7 cellular contexts compared by ENCODE assay signal in the genomic region with DNA sequence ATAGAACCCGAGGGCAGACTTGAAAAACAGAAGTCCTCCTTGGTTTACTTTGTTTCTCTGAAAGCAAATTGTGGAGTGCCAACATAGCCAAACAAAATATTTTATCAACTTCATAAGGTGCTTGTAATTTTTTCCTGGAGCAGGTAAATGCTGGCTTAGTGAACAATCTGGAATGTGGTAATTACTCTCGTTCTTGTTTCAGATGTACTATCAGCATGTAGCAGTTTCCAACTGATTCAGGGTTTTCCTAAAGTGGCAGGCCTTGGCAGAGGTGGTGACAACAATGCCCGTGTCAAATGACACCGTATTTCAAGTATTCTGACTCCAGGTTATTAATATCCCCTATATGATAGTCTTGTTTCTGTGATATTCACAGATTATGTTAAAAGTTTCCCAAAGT. TPM values are rescaled to one million over a fixed set of nuclear protein-coding genes. Genes with fewer than 3 reads are reported as not detected.
A peak's percentile ranks its signal among the peaks of the same experiment; 100 is the strongest.
DNase-seq lines count a peak whose midpoint lies in the region; ATAC-seq and TF ChIP-seq lines count a peak whose summit lies in the region.

No MANE protein-coding gene starts in this region.

- no peaks in the 10 kb centered on the region for H3K79me2 ChIP-seq in KMS-11 (ENCODE audit: insufficient read depth, low read depth)

- no peaks in the 10 kb centered on the region for H3K36me3 ChIP-seq in KMS-11 (ENCODE audit: insufficient read depth)

- no peaks in the 10 kb centered on the region for H4K20me1 ChIP-seq in KMS-11 (ENCODE audit: insufficient read depth)

- no peak for ATAC-seq in activated naive CD4-positive, alpha-beta T cell treated with anti-CD3 and anti-CD28 coated beads, Interleukin-2, amount 50 U/mL, for 72 hours
- ATAC-seq in stimulated activated effector memory CD8-positive, alpha-beta T cell treated with anti-CD3 and anti-CD28 coated beads, Interleukin-12 subunit alpha, Interleukin-12 subunit beta, amount 100 ng/mL, for 72 hours, result no peak
- no peak for ATAC-seq in GM19035 (IDR thresholded peaks at IDR 0.05; ENCODE audit: unreplicated experiment)

- peak overlapping the region; percentile 92 to 99 (median 97) for H3K4me3 Mint-ChIP-seq in immature natural killer cell
- H3K4me3 Mint-ChIP-seq in stimulated activated effector memory CD8-positive, alpha-beta T cell treated with anti-CD3 and anti-CD28 coated beads, Interleukin-12 subunit alpha, Interleukin-12 subunit beta, amount 100 ng/mL, for 72 hours, result peak overlapping the region; percentile 92

- H3K9me3 Mint-ChIP-seq in activated naive CD4-positive, alpha-beta T cell treated with anti-CD3 and anti-CD28 coated beads, Interleukin-2, amount 50 U/mL, for 72 hours, result peaks cover 0 to 5% of the 10 kb centered on the region in 2 donors
- peaks cover 0 to 2% (median 0%) of the 10 kb centered on the region in 6 donors for H3K9me3 Mint-ChIP-seq in immature natural killer cell
- H3K9me3 Mint-ChIP-seq in stimulated activated effector memory CD8-positive, alpha-beta T cell treated with anti-CD3 and anti-CD28 coated beads, Interleukin-12 subunit alpha, Interleukin-12 subunit beta, amount 100 ng/mL, for 72 hours, result no peaks in the 10 kb centered on the region

- no peak overlapping the region for H3K4me3 ChIP-seq in KMS-11 (IDR thresholded peaks at IDR 0.05; ENCODE audit: insufficient read depth, low read depth, low read length)

- H3K27ac ChIP-seq in KMS-11, result no peak overlapping the region

- H3K27me3 Mint-ChIP-seq in immature natural killer cell (ENCODE audit: low read depth in 3 of 3), result peaks cover 17 to 21% (median 17%) of the 10 kb centered on the region in 3 donors

- H3K4me1 ChIP-seq in KMS-11 (ENCODE audit: low read depth, poor library complexity, severe bottlenecking), result peaks cover 18% of the 10 kb centered on the region

- H3K27me3 ChIP-seq in KMS-11 (ENCODE audit: insufficient read depth, low read depth), result no peaks in the 10 kb centered on the region

- H3K27ac Mint-ChIP-seq in activated naive CD4-positive, alpha-beta T cell treated with anti-CD3 and anti-CD28 coated beads, Interleukin-2, amount 50 U/mL, for 72 hours, result peak overlapping the region; percentile 97 to 98
- peak overlapping the region; percentile 87 to 100 (median 99) for H3K27ac Mint-ChIP-seq in immature natural killer cell
- peak overlapping the region; percentile 100 for H3K27ac Mint-ChIP-seq in stimulated activated effector memory CD8-positive, alpha-beta T cell treated with anti-CD3 and anti-CD28 coated beads, Interleukin-12 subunit alpha, Interleukin-12 subunit beta, amount 100 ng/mL, for 72 hours

- peaks cover 24 to 27% of the 10 kb centered on the region in 2 donors for H3K4me1 Mint-ChIP-seq in immature natural killer cell
- H3K4me1 Mint-ChIP-seq in stimulated activated effector memory CD8-positive, alpha-beta T cell treated with anti-CD3 and anti-CD28 coated beads, Interleukin-12 subunit alpha, Interleukin-12 subunit beta, amount 100 ng/mL, for 72 hours, result peaks cover 23% of the 10 kb centered on the region

- H3K36me3 Mint-ChIP-seq in activated naive CD4-positive, alpha-beta T cell treated with anti-CD3 and anti-CD28 coated beads, Interleukin-2, amount 50 U/mL, for 72 hours, result peaks cover 17 to 21% of the 10 kb centered on the region in 2 donors
- H3K36me3 Mint-ChIP-seq in immature natural killer cell, result peaks cover 0 to 5% (median 2%) of the 10 kb centered on the region in 3 donors
- H3K36me3 Mint-ChIP-seq in stimulated activated effector memory CD8-positive, alpha-beta T cell treated with anti-CD3 and anti-CD28 coated beads, Interleukin-12 subunit alpha, Interleukin-12 subunit beta, amount 100 ng/mL, for 72 hours, result peaks cover 18% of the 10 kb centered on the region

- no peak for TF ChIP-seq CTCF in KMS-11 (conservative IDR thresholded peaks at IDR 0.05; ENCODE audit: low read depth, low read length)

- H2AFZ ChIP-seq in KMS-11 (ENCODE audit: low read depth), result no peak overlapping the region

- peak overlapping the region; percentile 82 for H3K4me2 ChIP-seq in KMS-11

- DNase-seq in activated naive CD4-positive, alpha-beta T cell treated with anti-CD3 and anti-CD28 coated beads, Interleukin-2, amount 50 U/mL, for 72 hours (ENCODE audit: low spot score in 2 of 2), result no peak
- DNase-seq in immature natural killer cell, result no peak
- DNase-seq in stimulated activated effector memory CD8-positive, alpha-beta T cell treated with anti-CD3 and anti-CD28 coated beads, Interleukin-12 subunit alpha, Interleukin-12 subunit beta, amount 100 ng/mL, for 72 hours (ENCODE audit: low spot score in 2 of 2), result no peak
- no peak for DNase-seq in NCI-H2081 (lab: John Stamatoyannopoulos, UW)
- DNase-seq in GM19240 (ENCODE audit: insufficient read length, low spot score), result no peak

- H3K9ac ChIP-seq in KMS-11, result no peak overlapping the region

RNA-seq across cellular contexts. Expression of a gene that starts 1.2 kb away (rescaled TPM):
- 10 to 100 TPM; 13.9 to 19.6 TPM for total RNA-seq in activated naive CD4-positive, alpha-beta T cell treated with anti-CD3 and anti-CD28 coated beads, Interleukin-2, amount 50 U/mL, for 72 hours
- polyA plus RNA-seq in immature natural killer cell, result 10 to 100 TPM in 1 of 3 donors, 1 to 10 TPM in 2; 4.5 to 11.6 (median 7.6) TPM

RNA-seq across cellular contexts. Expression of a gene that starts 42.4 kb away (rescaled TPM):
- 1 to 10 TPM; 1.3 to 2.3 TPM for total RNA-seq in activated naive CD4-positive, alpha-beta T cell treated with anti-CD3 and anti-CD28 coated beads, Interleukin-2, amount 50 U/mL, for 72 hours
- under 1 TPM in 2 of 3 donors, not detected in 1; 0.03 to 0.27 TPM for polyA plus RNA-seq in immature natural killer cell

RNA-seq across cellular contexts. Expression of a gene that starts 47.9 kb away (rescaled TPM):
- not detected for total RNA-seq in activated naive CD4-positive, alpha-beta T cell treated with anti-CD3 and anti-CD28 coated beads, Interleukin-2, amount 50 U/mL, for 72 hours
- polyA plus RNA-seq in immature natural killer cell, result not detected
